Comparison of ENCODE assay signal across 8 cellular contexts in genomic region chr5:67166460-67166871, GRCh38. TPM values are rescaled to one million over a fixed set of nuclear protein-coding genes. Genes with fewer than 3 reads are reported as not detected.
DNase-seq lines count a peak whose midpoint lies in the region; ATAC-seq, FAIRE-seq and TF ChIP-seq lines count a peak whose summit lies in the region.

No MANE protein-coding gene starts in this region.

- FAIRE-seq in urothelium cell line (lab: Jason Lieb, UNC): no peak

- no peak overlapping the region for H3K9ac ChIP-seq in parathyroid adenoma

- no peak overlapping the region for H2AFZ ChIP-seq in parathyroid adenoma

- H3K4me1 ChIP-seq in parathyroid adenoma (no peaks in the 10 kb centered on the region), tibial artery (peaks cover 0 to 16% (median 8%) of the 10 kb centered on the region in 4 donors)

- peaks cover 22% of the 10 kb centered on the region for H3K27me3 Mint-ChIP-seq in endothelial cell (ENCODE audit: unreplicated experiment)

- H3K4me3 Mint-ChIP-seq in endothelial cell (ENCODE audit: unreplicated experiment): no peak overlapping the region

- H3K27me3 ChIP-seq in parathyroid adenoma (ENCODE audit: control insufficient read depth, insufficient read depth, low read length) (no peaks in the 10 kb centered on the region), tibial artery (no peaks in the 10 kb centered on the region)

- ATAC-seq in GM19035 (IDR thresholded peaks at IDR 0.05; ENCODE audit: unreplicated experiment): peak; percentile 51
- ATAC-seq in HG03354 (IDR thresholded peaks at IDR 0.05; ENCODE audit: poor library complexity, severe bottlenecking, unreplicated experiment): peak; percentile 45

- H3K79me2 ChIP-seq in parathyroid adenoma: no peaks in the 10 kb centered on the region

- H3K36me3 ChIP-seq in parathyroid adenoma (ENCODE audit: control insufficient read depth, insufficient read depth, low read length) (no peaks in the 10 kb centered on the region), tibial artery (peaks cover 15 to 44% (median 30%) of the 10 kb centered on the region in 3 donors)

- peak; percentile 43 to 47 for DNase-seq in activated CD4-positive, alpha-beta T cell treated with anti-CD3 and anti-CD28 coated beads, Interleukin-2, amount 50 U/mL, for 24 hours (ENCODE audit: low read depth in 1 of 2, low spot score in 1 of 2)
- DNase-seq in endothelial cell (ENCODE audit: low spot score): no peak
- peak; percentile 58 to 80 for DNase-seq in tibial artery
- no peak for DNase-seq in urothelium cell line (ENCODE audit: low spot score)
- no peak for DNase-seq in SHP77 treated with DMSO at 0.1 percent for 48 hours (lab: John Stamatoyannopoulos, UW)

- H3K9me3 Mint-ChIP-seq in endothelial cell (ENCODE audit: unreplicated experiment): no peaks in the 10 kb centered on the region

- no peaks in the 10 kb centered on the region for H3K4me1 Mint-ChIP-seq in endothelial cell (ENCODE audit: unreplicated experiment)

- H3K4me3 ChIP-seq in parathyroid adenoma (ENCODE audit: low read depth, low read length) (no peak overlapping the region), tibial artery (peak overlapping the region; percentile 30 to 42)

- H3K27ac Mint-ChIP-seq in endothelial cell (ENCODE audit: unreplicated experiment): no peak overlapping the region

- peak overlapping the region; percentile 29 for H3K27ac ChIP-seq in parathyroid adenoma
- H3K27ac ChIP-seq in tibial artery: peak overlapping the region; percentile 44 to 72

- intact Hi-C loops in tibial artery (cut with DNase I; ENCODE audit: low total_unique reads): no loop called here

- peaks cover 34% of the 10 kb centered on the region for H3K36me3 Mint-ChIP-seq in endothelial cell (ENCODE audit: low read depth, unreplicated experiment)

- H3K4me2 ChIP-seq in parathyroid adenoma (ENCODE audit: low read length): no peak overlapping the region

- H3K9me3 ChIP-seq in parathyroid adenoma (ENCODE audit: control insufficient read depth, low read length) (no peaks in the 10 kb centered on the region), tibial artery (no peaks in the 10 kb centered on the region)

- TF ChIP-seq CTCF in endothelial cell (IDR thresholded peaks at IDR 0.05; ENCODE audit: unreplicated experiment) (peak; percentile 4), parathyroid adenoma (IDR thresholded peaks at IDR 0.05) (no peak), tibial artery (IDR thresholded peaks at IDR 0.05) (no peak)

RNA-seq across cellular contexts. Expression of gene CD180, which starts 30.1 kb away (rescaled TPM):
- total RNA-seq in endothelial cell (ENCODE audit: unreplicated experiment): not detected

Comparison
In these comparisons a context has a peak if more than half of its experiments do, and no peak if none do; other contexts are left out.
1. DNase-seq: peak in activated CD4-positive, alpha-beta T cell treated with anti-CD3 and anti-CD28 coated beads, Interleukin-2, amount 50 U/mL, for 24 hours (2 of 2) and tibial artery (2 of 2); none in endothelial cell (single experiment), urothelium cell line (single experiment) and SHP77 treated with DMSO at 0.1 percent for 48 hours (single experiment).